Comparison of ENCODE assay signal across 8 cellular contexts in the genomic region with DNA sequence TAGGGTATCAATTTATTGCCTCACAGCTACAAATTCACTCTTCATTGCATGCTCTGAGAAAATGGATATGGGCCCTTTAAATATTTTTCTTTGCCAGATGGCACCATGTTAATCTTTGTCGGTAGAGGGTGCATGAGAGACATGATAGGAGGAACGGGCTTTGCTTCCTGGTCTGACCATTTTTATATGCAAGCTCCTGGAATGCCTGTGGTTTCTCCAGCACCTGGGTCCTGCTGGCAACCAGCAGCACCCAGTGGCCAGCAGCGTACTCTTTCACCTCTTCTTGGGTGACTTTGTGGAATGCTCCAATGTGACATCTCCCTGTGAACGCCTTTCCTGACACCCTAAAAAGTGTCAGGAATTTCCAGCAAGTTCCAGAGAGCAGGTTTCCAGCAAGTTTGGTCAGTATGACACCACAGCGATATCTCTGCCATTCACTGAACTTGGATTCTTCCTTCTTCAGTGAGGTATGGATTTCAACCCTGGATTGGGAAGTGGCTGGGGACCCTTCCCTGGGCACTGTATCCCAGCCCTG.
A peak's percentile ranks its signal among the peaks of the same experiment; 100 is the strongest.
DNase-seq lines count a peak whose midpoint lies in the region; ATAC-seq and TF ChIP-seq lines count a peak whose summit lies in the region.

No MANE protein-coding gene starts in this region.

- H3K27me3 ChIP-seq in PC-3 (ENCODE audit: low read length) = no peaks in the 10 kb centered on the region

- CTCF ChIA-PET in PC-3 (lab: Charles Lee) = interaction anchor here (0.6 to 1.5 kb wide), 4 partner anchors 26 to 326 kb away, joined by 3 to 6 read pairs (median 4); no protein-coding TSS in a partner anchor
- CTCF ChIA-PET in activated naive CD4-positive, alpha-beta T cell treated with anti-CD3 and anti-CD28 coated beads for 36 hours (lab: Charles Lee) = interaction anchor here (1.0 kb wide), 1 partner anchor 22 kb away, joined by 4 read pairs; no protein-coding TSS in a partner anchor

- no peaks in the 10 kb centered on the region for H3K9me3 ChIP-seq in PC-3 (ENCODE audit: low read length)

- peak overlapping the region; percentile 58 for H3K4me2 ChIP-seq in PC-3 (ENCODE audit: low read length)

- peak overlapping the region; percentile 57 for H2AFZ ChIP-seq in PC-3 (ENCODE audit: low read length)

- H3K36me3 Mint-ChIP-seq in activated naive CD4-positive, alpha-beta T cell treated with anti-CD3 and anti-CD28 coated beads for 36 hours (ENCODE audit: low read depth) = no peaks in the 10 kb centered on the region

- no peaks in the 10 kb centered on the region for H3K79me2 ChIP-seq in PC-3 (ENCODE audit: low read length)

- no peaks in the 10 kb centered on the region for H3K36me3 ChIP-seq in PC-3 (ENCODE audit: low read depth, low read length)

- peaks cover 7% of the 10 kb centered on the region for H3K4me1 ChIP-seq in PC-3 (ENCODE audit: insufficient read depth, low read length)

- peak; percentile 100 for ATAC-seq in PC-3
- ATAC-seq in GM21786 (IDR thresholded peaks at IDR 0.05; ENCODE audit: unreplicated experiment) = no peak

- DNase-seq in AG08396 (ENCODE audit: low spot score) (peak; percentile 71), HPDE6-E6E7 (ENCODE audit: extremely low spot score) (peak; percentile 87), PC-3 (peak; percentile 87), fibroblast of gingiva (ENCODE audit: low read depth) (peak; percentile 68), smooth muscle cell of the brain vasculature (ENCODE audit: low read depth, low spot score) (peak; percentile 29), midbrain (lab: John Stamatoyannopoulos, UW) (no peak)
- DNase-seq in activated naive CD4-positive, alpha-beta T cell treated with anti-CD3 and anti-CD28 coated beads for 36 hours = no peak

- H3K9ac ChIP-seq in PC-3 (ENCODE audit: low read length) = no peak overlapping the region

- H3K27ac Mint-ChIP-seq in activated naive CD4-positive, alpha-beta T cell treated with anti-CD3 and anti-CD28 coated beads for 36 hours = no peak overlapping the region

- H3K9me3 Mint-ChIP-seq in activated naive CD4-positive, alpha-beta T cell treated with anti-CD3 and anti-CD28 coated beads for 36 hours = peaks cover 4% of the 10 kb centered on the region

- H3K27me3 Mint-ChIP-seq in activated naive CD4-positive, alpha-beta T cell treated with anti-CD3 and anti-CD28 coated beads for 36 hours (ENCODE audit: low read depth) = no peaks in the 10 kb centered on the region

- H3F3A ChIP-seq in PC-3 (ENCODE audit: low read length, unreplicated experiment) = no peaks in the 10 kb centered on the region

- POLR2A ChIA-PET in PC-3 (lab: Charles Lee; ENCODE audit: unreplicated experiment) = no interaction called here

- H4K20me1 ChIP-seq in PC-3 (ENCODE audit: low read length) = no peaks in the 10 kb centered on the region

- BruUV-seq in PC-3 (replicated peaks; lab: Mats Ljungman, UMichigan) = no TSS peak

- no peak overlapping the region for H3K27ac ChIP-seq in PC-3 (ENCODE audit: low read length)

- no peaks in the 10 kb centered on the region for H3K4me1 Mint-ChIP-seq in activated naive CD4-positive, alpha-beta T cell treated with anti-CD3 and anti-CD28 coated beads for 36 hours (ENCODE audit: low read depth)

- H3K4me3 Mint-ChIP-seq in activated naive CD4-positive, alpha-beta T cell treated with anti-CD3 and anti-CD28 coated beads for 36 hours = no peak overlapping the region

- H3K4me3 ChIP-seq in PC-3 (ENCODE audit: low read length) = no peak overlapping the region

- intact Hi-C loops in PC-3 (cut with micrococcal nuclease) = loop anchor here (1.0 to 5.0 kb wide), 4 partner anchors 41 to 237 kb away; no protein-coding TSS in a partner anchor
- intact Hi-C loops in activated naive CD4-positive, alpha-beta T cell treated with anti-CD3 and anti-CD28 coated beads for 36 hours (cut with micrococcal nuclease) = no loop called here

- H3K9me2 ChIP-seq in PC-3 (replicated peaks; ENCODE audit: low read length) = no peaks in the 10 kb centered on the region

- TF ChIP-seq CTCF in PC-3 (conservative IDR thresholded peaks at IDR 0.05; ENCODE audit: low read depth, low read length) = peak; percentile 77

Comparison
In these comparisons a context has a peak if more than half of its experiments do, and no peak if none do; other contexts are left out.
1. DNase-seq: peak in AG08396 (single experiment), HPDE6-E6E7 (single experiment), PC-3 (single experiment), fibroblast of gingiva (single experiment) and smooth muscle cell of the brain vasculature (single experiment); none in midbrain (single experiment) and activated naive CD4-positive, alpha-beta T cell treated with anti-CD3 and anti-CD28 coated beads for 36 hours (single experiment).